In genomic region chr3:156793400-156793799, GRCh38 we compare ENCODE assay signal across 11 cellular contexts. TPM values are rescaled to one million over a fixed set of nuclear protein-coding genes. Genes with fewer than 3 reads are reported as not detected.
DNase-seq lines count a peak whose midpoint lies in the region; ATAC-seq and TF ChIP-seq lines count a peak whose summit lies in the region.
"Had no signal": no experiment of that assay in that cellular context is flagged by ENCODE, and none has a peak within 500 bp of the region (broad histone marks: within the 10 kb centered on the region; RNA-seq: fewer than 3 reads in every experiment).

No MANE protein-coding gene starts in this region.

- no peaks in the 10 kb centered on the region for H3K9me3 Mint-ChIP-seq in CD14-positive monocyte
- H3K9me3 Mint-ChIP-seq in HFFc6 = no peaks in the 10 kb centered on the region
- peaks cover 2% of the 10 kb centered on the region for H3K9me3 Mint-ChIP-seq in activated naive CD8-positive, alpha-beta T cell treated with anti-CD3 and anti-CD28 coated beads, Interleukin-2, amount 10 ng/mL, durations not matched to agents 7 days and 5 days
- peaks cover 6% of the 10 kb centered on the region for H3K9me3 Mint-ChIP-seq in natural killer cell treated with Interleukin-12 subunit alpha and Interleukin-12 subunit beta and Interleukin-15 and Interleukin-18, amount 100 ng/mL, for 72 hours
- H3K9me3 Mint-ChIP-seq: stimulated activated naive CD8-positive, alpha-beta T cell treated with anti-CD3 and anti-CD28 coated beads, Interleukin-15, Interleukin-2, amounts not matched to agents 100 ng/mL and 50 ng/mL, for 24 hours had no signal

- H3K27ac Mint-ChIP-seq in CD14-positive monocyte (peak overlapping the region in 5 of 7 donors; percentile 1 to 79 (median 39)), HFFc6 (peak overlapping the region; percentile 87)
- peak overlapping the region; percentile 76 for H3K27ac Mint-ChIP-seq in activated naive CD8-positive, alpha-beta T cell treated with anti-CD3 and anti-CD28 coated beads, Interleukin-2, amount 10 ng/mL, durations not matched to agents 7 days and 5 days
- peak overlapping the region; percentile 72 to 81 for H3K27ac Mint-ChIP-seq in natural killer cell treated with Interleukin-12 subunit alpha and Interleukin-12 subunit beta and Interleukin-15 and Interleukin-18, amount 100 ng/mL, for 72 hours
- H3K27ac Mint-ChIP-seq: stimulated activated naive CD8-positive, alpha-beta T cell treated with anti-CD3 and anti-CD28 coated beads, Interleukin-15, Interleukin-2, amounts not matched to agents 100 ng/mL and 50 ng/mL, for 24 hours had no signal

- H3K4me3 Mint-ChIP-seq in CD14-positive monocyte (no peak overlapping the region), HFFc6 (no peak overlapping the region; the same call in 1 of the 2 replicates)
- peak overlapping the region; percentile 25 for H3K4me3 Mint-ChIP-seq in activated naive CD8-positive, alpha-beta T cell treated with anti-CD3 and anti-CD28 coated beads, Interleukin-2, amount 10 ng/mL, durations not matched to agents 7 days and 5 days
- H3K4me3 Mint-ChIP-seq in natural killer cell treated with Interleukin-12 subunit alpha and Interleukin-12 subunit beta and Interleukin-15 and Interleukin-18, amount 100 ng/mL, for 72 hours = peak overlapping the region; percentile 31
- H3K4me3 Mint-ChIP-seq: stimulated activated naive CD8-positive, alpha-beta T cell treated with anti-CD3 and anti-CD28 coated beads, Interleukin-15, Interleukin-2, amounts not matched to agents 100 ng/mL and 50 ng/mL, for 24 hours had no signal

- H3K27me3 Mint-ChIP-seq in CD14-positive monocyte (ENCODE audit: low read depth in 3 of 3) = no peaks in the 10 kb centered on the region
- H3K27me3 Mint-ChIP-seq in HFFc6 (ENCODE audit: insufficient read depth) = no peaks in the 10 kb centered on the region
- H3K27me3 Mint-ChIP-seq in activated naive CD8-positive, alpha-beta T cell treated with anti-CD3 and anti-CD28 coated beads, Interleukin-2, amount 10 ng/mL, durations not matched to agents 7 days and 5 days = no peaks in the 10 kb centered on the region
- H3K27me3 Mint-ChIP-seq in natural killer cell treated with Interleukin-12 subunit alpha and Interleukin-12 subunit beta and Interleukin-15 and Interleukin-18, amount 100 ng/mL, for 72 hours = no peaks in the 10 kb centered on the region
- H3K27me3 Mint-ChIP-seq: stimulated activated naive CD8-positive, alpha-beta T cell treated with anti-CD3 and anti-CD28 coated beads, Interleukin-15, Interleukin-2, amounts not matched to agents 100 ng/mL and 50 ng/mL, for 24 hours had no signal

- DNase-seq in CD14-positive monocyte (ENCODE audit: low spot score) (no peak), HFFc6 (no peak), COLO668 (lab: John Stamatoyannopoulos, UW; ENCODE audit: unreplicated experiment) (no peak), DMS 273 (lab: John Stamatoyannopoulos, UW; ENCODE audit: unreplicated experiment) (no peak), NCI-H524 (lab: John Stamatoyannopoulos, UW) (no peak)
- no peak for DNase-seq in activated naive CD8-positive, alpha-beta T cell treated with anti-CD3 and anti-CD28 coated beads, Interleukin-2, amount 10 ng/mL, durations not matched to agents 7 days and 5 days
- DNase-seq in natural killer cell treated with Interleukin-12 subunit alpha and Interleukin-12 subunit beta and Interleukin-15 and Interleukin-18, amount 100 ng/mL, for 72 hours (ENCODE audit: low spot score) = no peak
- DNase-seq: activated CD8-positive, alpha-beta memory T cell treated with anti-CD3 and anti-CD28 coated beads, Interleukin-2, amount 50 U/mL, for 48 hours; PC-9; stimulated activated CD4-positive, alpha-beta T cell treated with anti-CD3 and anti-CD28 coated beads, Interleukin-4, amount 100 ng/mL, for 24 hours had no signal

- peaks cover 26% of the 10 kb centered on the region for H3K4me1 Mint-ChIP-seq in CD14-positive monocyte
- peaks cover 75% of the 10 kb centered on the region for H3K4me1 Mint-ChIP-seq in HFFc6 (ENCODE audit: low read depth)
- H3K4me1 Mint-ChIP-seq in activated naive CD8-positive, alpha-beta T cell treated with anti-CD3 and anti-CD28 coated beads, Interleukin-2, amount 10 ng/mL, durations not matched to agents 7 days and 5 days = peaks cover 19% of the 10 kb centered on the region
- peaks cover 22 to 24% of the 10 kb centered on the region in 2 donors for H3K4me1 Mint-ChIP-seq in natural killer cell treated with Interleukin-12 subunit alpha and Interleukin-12 subunit beta and Interleukin-15 and Interleukin-18, amount 100 ng/mL, for 72 hours (ENCODE audit: low read depth in 2 of 2)

- intact Hi-C loops in CD14-positive monocyte (cut with micrococcal nuclease) = no loop called here

- no peak for ATAC-seq in activated naive CD8-positive, alpha-beta T cell treated with anti-CD3 and anti-CD28 coated beads, Interleukin-2, amount 10 ng/mL, durations not matched to agents 7 days and 5 days (ENCODE audit: low read depth)
- no peak for ATAC-seq in natural killer cell treated with Interleukin-12 subunit alpha and Interleukin-12 subunit beta and Interleukin-15 and Interleukin-18, amount 100 ng/mL, for 72 hours

- POLR2A ChIA-PET in activated naive CD8-positive, alpha-beta T cell treated with anti-CD3 and anti-CD28 coated beads, Interleukin-2, amount 10 ng/mL, durations not matched to agents 7 days and 5 days (lab: Charles Lee) = interaction anchor here (1.1 kb wide), 1 partner anchor 24 kb away, joined by 3 read pairs; no protein-coding TSS in a partner anchor

- H3K36me3 Mint-ChIP-seq in CD14-positive monocyte (no peaks in the 10 kb centered on the region), HFFc6 (ENCODE audit: low read depth) (peaks cover 16% of the 10 kb centered on the region)
- peaks cover 12% of the 10 kb centered on the region for H3K36me3 Mint-ChIP-seq in activated naive CD8-positive, alpha-beta T cell treated with anti-CD3 and anti-CD28 coated beads, Interleukin-2, amount 10 ng/mL, durations not matched to agents 7 days and 5 days
- peaks cover 11% of the 10 kb centered on the region for H3K36me3 Mint-ChIP-seq in natural killer cell treated with Interleukin-12 subunit alpha and Interleukin-12 subunit beta and Interleukin-15 and Interleukin-18, amount 100 ng/mL, for 72 hours

- TF ChIP-seq CTCF in CD14-positive monocyte (IDR thresholded peaks at IDR 0.05) (no peak), HFFc6 (IDR thresholded peaks at IDR 0.05) (no peak)

RNA-seq across cellular contexts. Expression of gene LEKR1, which starts 32.8 kb away (rescaled TPM):
- under 1 TPM in 1 of 2 donors, not detected in 1; 0.51 TPM for polyA plus RNA-seq in CD14-positive monocyte
- 1 to 10 TPM in 1 of 6 experiments, under 1 TPM in 5; 0.40 to 1.0 (median 0.77) TPM for total RNA-seq in HFFc6 (2021; fragmentation: NEBNext Ultra II Directional; extraction: Animal tissue kit (Norgen Biotek cat#: 25700))
- total RNA-seq in activated naive CD8-positive, alpha-beta T cell treated with anti-CD3 and anti-CD28 coated beads, Interleukin-2, amount 10 ng/mL, durations not matched to agents 7 days and 5 days = 1 to 10 TPM; 1.3 to 1.5 TPM
- total RNA-seq in natural killer cell treated with Interleukin-12 subunit alpha and Interleukin-12 subunit beta and Interleukin-15 and Interleukin-18, amount 100 ng/mL, for 72 hours = 1 to 10 TPM in 1 of 2 donors, under 1 TPM in 1; 0.43 to 1.3 TPM

Comparison
In these comparisons a context has a peak if more than half of its experiments do, and no peak if none do; other contexts are left out.
1. H3K4me3 Mint-ChIP-seq: peak in activated naive CD8-positive, alpha-beta T cell treated with anti-CD3 and anti-CD28 coated beads, Interleukin-2, amount 10 ng/mL, durations not matched to agents 7 days and 5 days (single experiment) and natural killer cell treated with Interleukin-12 subunit alpha and Interleukin-12 subunit beta and Interleukin-15 and Interleukin-18, amount 100 ng/mL, for 72 hours (single experiment); none in CD14-positive monocyte (0 of 2) and HFFc6 (single experiment).
2. Peak in every context shown above with its lines, with median percentiles within 50 percentile points of each other: H3K27ac Mint-ChIP-seq.